ENCODE assay signal across 30 cellular contexts in the genomic region with DNA sequence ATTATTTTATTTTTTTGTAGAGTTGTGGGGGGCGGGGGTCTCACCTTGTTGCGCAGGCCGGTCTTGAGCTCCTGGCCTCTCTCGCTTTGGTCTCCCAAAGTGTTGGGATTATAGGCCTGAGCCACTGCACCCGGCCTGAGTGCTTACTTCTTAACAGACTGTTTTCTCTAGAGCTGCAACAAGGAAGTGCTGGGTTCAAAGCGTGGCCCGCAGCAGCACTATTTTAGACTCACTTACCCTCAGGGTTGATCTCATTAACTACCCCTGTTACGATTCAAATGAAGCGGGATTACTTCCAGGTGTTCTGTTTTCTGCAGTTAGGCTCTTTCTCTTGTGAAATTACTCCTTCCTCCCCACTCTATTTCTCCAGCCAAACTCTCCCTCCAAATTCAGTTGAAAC. TPM values are rescaled to one million over a fixed set of nuclear protein-coding genes. Genes with fewer than 3 reads are reported as not detected.
"Had no signal": no experiment of that assay in that cellular context is flagged by ENCODE, and none has a peak within 500 bp of the region (broad histone marks: within the 10 kb centered on the region; RNA-seq: fewer than 3 reads in every experiment).

No MANE protein-coding gene starts in this region.

- H3K9me3 ChIP-seq: ascending aorta, left lung, lower lobe of right lung, neutrophil, right lobe of liver, tibial nerve had no signal

- H3K27me3 ChIP-seq: ascending aorta, cardiac muscle cell, left lung, neutrophil, right lobe of liver, tibial nerve had no signal

- H3K36me3 ChIP-seq: ascending aorta, cardiac muscle cell, heart left ventricle, left lung, lower lobe of right lung, neutrophil, right lobe of liver, tibial nerve, WERI-Rb-1 had no signal

- ATAC-seq: esophagus mucosa, heart left ventricle, left lung, lower lobe of right lung, right lobe of liver had no signal

- H3K27ac ChIP-seq: ascending aorta, cardiac muscle cell, heart left ventricle, left lung, lower lobe of right lung, neutrophil, right lobe of liver, WERI-Rb-1 had no signal

- DNase-seq: activated CD4-positive, alpha-beta memory T cell treated with anti-CD3 and anti-CD28 coated beads for 36 hours; activated CD4-positive, alpha-beta T cell treated with anti-CD3 and anti-CD28 coated beads, Interleukin-2, amount 10 ng/mL, durations not matched to agents 24 days and 14 days; activated CD4-positive, CD25-positive, alpha-beta regulatory T cell treated with anti-CD3 and anti-CD28 coated beads, Interleukin-2, amount 50 U/mL, for 72 hours; activated CD8-positive, alpha-beta memory T cell treated with anti-CD3 and anti-CD28 coated beads, Interleukin-2, amount 50 U/mL, for 4 hours; activated gamma-delta T cell; activated naive CD4-positive, alpha-beta T cell treated with anti-CD3 and anti-CD28 coated beads, Interleukin-2, amount 10 ng/mL, durations not matched to agents 7 days and 5 days; activated naive CD8-positive, alpha-beta T cell treated with anti-CD3 and anti-CD28 coated beads, Interleukin-2, amount 10 ng/mL, durations not matched to agents 7 days and 5 days; activated T-cell treated with anti-CD3 and anti-CD28 coated beads, Interleukin-2, amount 50 U/mL, for 1 hour; cortex of kidney; foreskin fibroblast; heart left ventricle; hypothalamus; left lung; lower lobe of right lung; right lobe of liver; stimulated activated CD4-positive, alpha-beta T cell treated with anti-CD3 and anti-CD28 coated beads, Interleukin-2, amount 100 ng/mL, for 48 hours; stimulated activated naive CD4-positive, alpha-beta T cell treated with Interleukin-2 at 50 U/mL for 16 hours; T-helper 9 cell; WERI-Rb-1 had no signal

- H3K4me1 ChIP-seq: ascending aorta, heart left ventricle, left lung, lower lobe of right lung, right lobe of liver had no signal

- H3K4me3 ChIP-seq: ascending aorta, cardiac muscle cell, heart left ventricle, left lung, lower lobe of right lung, right lobe of liver, tibial nerve had no signal

RNA-seq across cellular contexts. Expression of gene A2ML1, which starts 8.7 kb away (rescaled TPM):
- total RNA-seq: activated CD4-positive, alpha-beta memory T cell treated with anti-CD3 and anti-CD28 coated beads for 36 hours; activated CD4-positive, alpha-beta T cell treated with anti-CD3 and anti-CD28 coated beads, Interleukin-2, amount 10 ng/mL, durations not matched to agents 24 days and 14 days; activated CD8-positive, alpha-beta memory T cell treated with anti-CD3 and anti-CD28 coated beads for 36 hours; activated naive CD8-positive, alpha-beta T cell treated with anti-CD3 and anti-CD28 coated beads, Interleukin-2, amount 10 ng/mL, durations not matched to agents 7 days and 5 days; activated T-helper 1 cell treated with anti-CD3 and anti-CD28 coated beads, Interleukin-12 subunit alpha, Interleukin-12 subunit beta, Interleukin-2, Interleukin-4 antibody, amounts not matched to agents 30 ng/mL and 10 ng/mL and 1 ng/mL, durations not matched to agents 14 hours and 24 hours and 36 hours; ascending aorta; cardiac muscle cell; left lung; lower lobe of right lung; mesenteric fat pad; osteocyte; posterior vena cava; skeletal muscle tissue had no signal
